8 cellular contexts compared by ENCODE assay signal in genomic region chr1:179876289-179876715, GRCh38. TPM values are rescaled to one million over a fixed set of nuclear protein-coding genes. Genes with fewer than 3 reads are reported as not detected.
DNase-seq lines count a peak whose midpoint lies in the region; ATAC-seq and TF ChIP-seq lines count a peak whose summit lies in the region.

No MANE protein-coding gene starts in this region.

- H3K27me3 ChIP-seq in skeletal muscle tissue (ENCODE audit: control insufficient read depth in 3 of 3, insufficient read depth in 3 of 3, low read length in 3 of 3), result no peaks in the 10 kb centered on the region

- H3K4me1 ChIP-seq in skeletal muscle tissue (ENCODE audit: control insufficient read depth in 3 of 3, insufficient read depth in 3 of 3, low read length in 3 of 3), result peaks cover 8 to 22% (median 8%) of the 10 kb centered on the region in 3 donors

- H3K36me3 Mint-ChIP-seq in HFFc6 (ENCODE audit: low read depth), result peaks cover 32% of the 10 kb centered on the region

- H3K4me3 ChIP-seq in fibroblast of villous mesenchyme (ENCODE audit: low read depth, low read length) (peak overlapping the region; percentile 90), skeletal muscle tissue (ENCODE audit: low read length in 3 of 3) (peak overlapping the region; percentile 85 to 95 (median 90))

- H3K36me3 ChIP-seq in skeletal muscle tissue (ENCODE audit: control insufficient read depth in 3 of 3, insufficient read depth in 3 of 3, low read length in 3 of 3), result peaks cover 0 to 12% (median 10%) of the 10 kb centered on the region in 3 donors

- peak overlapping the region; percentile 94 for H3K4me3 Mint-ChIP-seq in HFFc6

- H3K4me1 Mint-ChIP-seq in HFFc6 (ENCODE audit: low read depth), result peaks cover 59% of the 10 kb centered on the region

- H3K27ac ChIP-seq in skeletal muscle tissue (ENCODE audit: low read depth, low read length), result no peak overlapping the region

- peak overlapping the region in 2 of 3 donors; percentile 83 to 88 for H3K9ac ChIP-seq in skeletal muscle tissue (ENCODE audit: low read depth in 1 of 3, low read length in 3 of 3)

- no peaks in the 10 kb centered on the region for H3K9me3 ChIP-seq in skeletal muscle tissue (ENCODE audit: control insufficient read depth in 3 of 3, low read length in 3 of 3)

- ATAC-seq in HG02798 (IDR thresholded peaks at IDR 0.05; ENCODE audit: poor library complexity, unreplicated experiment) (no peak), GM19452 (IDR thresholded peaks at IDR 0.05; ENCODE audit: unreplicated experiment) (no peak), GM21390 (IDR thresholded peaks at IDR 0.05; ENCODE audit: unreplicated experiment) (no peak)

- TF ChIP-seq CTCF in HFFc6 (IDR thresholded peaks at IDR 0.05) (no peak), fibroblast of villous mesenchyme (IDR thresholded peaks at IDR 0.05; ENCODE audit: insufficient read depth, low read depth, low read length) (no peak)

- H3K27me3 Mint-ChIP-seq in HFFc6 (ENCODE audit: insufficient read depth), result no peaks in the 10 kb centered on the region; the same call in 1 of the 2 replicates

- H3K27ac Mint-ChIP-seq in HFFc6, result peak overlapping the region; percentile 90

- peaks cover 4% of the 10 kb centered on the region for H3K9me3 Mint-ChIP-seq in HFFc6

- DNase-seq in HFFc6 (peak; percentile 15), SW480 (ENCODE audit: low spot score) (peak; percentile 59), fibroblast of villous mesenchyme (ENCODE audit: low read depth) (peak; percentile 66), Ammon's horn (ENCODE audit: low spot score) (no peak)

RNA-seq across cellular contexts. Expression of gene TOR1AIP2, which starts 1.3 kb away (rescaled TPM):
- 100 to 1,000 TPM in 5 of 6 experiments, 10 to 100 TPM in 1; 89.7 to 127 (median 108) TPM for total RNA-seq in HFFc6 (2021; fragmentation: NEBNext Ultra II Directional; extraction: Animal tissue kit (Norgen Biotek cat#: 25700))
- 92.1 and 179 TPM in 2 replicates for total RNA-seq in fibroblast of villous mesenchyme
- total RNA-seq in skeletal muscle tissue, result 34.4 TPM

RNA-seq across cellular contexts. Expression of gene TOR1AIP1, which starts 5.8 kb away (rescaled TPM):
- total RNA-seq in HFFc6 (2021; fragmentation: NEBNext Ultra II Directional; extraction: Animal tissue kit (Norgen Biotek cat#: 25700)), result 10 to 100 TPM; 39.6 to 51.8 (median 48.9) TPM
- total RNA-seq in fibroblast of villous mesenchyme (39.0 and 66.5 TPM in 2 replicates), skeletal muscle tissue (28.7 TPM)
